In the genomic region with DNA sequence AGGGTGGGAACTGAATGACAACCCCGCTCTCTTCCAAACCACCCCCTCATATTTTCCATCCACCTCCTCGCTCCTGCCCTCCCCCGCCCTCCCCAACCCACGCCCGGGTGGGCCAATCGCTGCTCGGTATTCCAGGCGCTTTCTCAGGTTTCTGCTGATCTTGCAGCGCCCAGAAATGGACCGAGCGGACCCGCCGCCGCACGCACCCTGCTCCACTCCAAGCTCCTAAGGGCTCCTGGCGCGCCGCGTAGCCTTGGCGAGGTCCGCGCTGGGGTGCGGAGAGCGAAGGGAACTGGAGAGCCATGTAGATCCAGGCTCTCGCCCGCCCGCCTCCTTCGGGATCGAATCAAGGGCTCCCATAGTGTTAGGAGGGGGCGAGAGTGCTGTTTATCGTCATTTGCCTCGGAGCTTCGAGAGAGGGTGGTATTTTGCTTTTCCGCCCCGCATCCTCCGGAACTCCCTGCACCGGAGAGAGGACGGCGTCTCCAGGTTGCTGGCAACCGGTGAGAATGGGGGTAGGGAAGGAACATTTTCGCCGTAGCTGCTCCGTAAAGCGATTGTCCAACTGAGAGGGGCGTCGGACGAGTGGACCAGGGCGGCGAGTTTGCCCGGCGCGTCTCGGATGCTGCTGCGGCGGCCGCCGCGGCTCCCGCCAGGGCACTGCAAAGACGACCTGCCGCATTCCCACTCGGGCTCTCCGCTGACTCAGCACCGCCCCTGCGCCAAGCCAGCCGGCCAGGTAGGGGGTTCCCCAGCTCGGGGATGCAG, we compare ENCODE assay signal across 8 cellular contexts. TPM values are rescaled to one million over a fixed set of nuclear protein-coding genes. Genes with fewer than 3 reads are reported as not detected.
DNase-seq lines count a peak whose midpoint lies in the region; ATAC-seq and TF ChIP-seq lines count a peak whose summit lies in the region.

A gene (plus strand): TSS at position 172 of the 768 bp plus-strand sequence. CDS start 1,474 bp downstream, outside the sequence.

- no peak for ATAC-seq in GM21360 (IDR thresholded peaks at IDR 0.05; ENCODE audit: unreplicated experiment)
- no peak for ATAC-seq in HG03139 (IDR thresholded peaks at IDR 0.05; ENCODE audit: unreplicated experiment)

- intact Hi-C loops in uterus (cut with DNase I; ENCODE audit: low total_unique reads): no loop called here

- no peaks in the 10 kb centered on the region for H3K36me3 ChIP-seq in effector memory CD4-positive, alpha-beta T cell (ENCODE audit: control insufficient read depth, insufficient read depth, low read length)
- H3K36me3 ChIP-seq in muscle layer of duodenum (ENCODE audit: control insufficient read depth in 1 of 2, insufficient read depth in 2 of 2, low read length in 2 of 2): no peaks in the 10 kb centered on the region
- no peaks in the 10 kb centered on the region for H3K36me3 ChIP-seq in uterus

- H3K27me3 ChIP-seq in effector memory CD4-positive, alpha-beta T cell (replicated peaks; ENCODE audit: control insufficient read depth, insufficient read depth, low read length, poor library complexity, severe bottlenecking): peaks cover 31% of the 10 kb centered on the region
- peaks cover 39% of the 10 kb centered on the region for H3K27me3 ChIP-seq in muscle layer of duodenum (ENCODE audit: low read depth, low read length)
- peaks cover 7 to 26% of the 10 kb centered on the region in 2 donors for H3K27me3 ChIP-seq in uterus

- peaks cover 20% of the 10 kb centered on the region for H3K4me1 ChIP-seq in effector memory CD4-positive, alpha-beta T cell (ENCODE audit: control insufficient read depth, insufficient read depth, low read length, poor library complexity, severe bottlenecking)
- peaks cover 0 to 31% of the 10 kb centered on the region in 2 donors for H3K4me1 ChIP-seq in muscle layer of duodenum (ENCODE audit: control insufficient read depth in 1 of 2, insufficient read depth in 2 of 2, low read length in 2 of 2)
- H3K4me1 ChIP-seq in uterus: peaks cover 0 to 15% of the 10 kb centered on the region in 2 donors

- DNase-seq in GM10248 (ENCODE audit: extremely low spot score) (peak; percentile 46), NCI-H2107 treated with DMSO at 0.1 percent for 48 hours (lab: John Stamatoyannopoulos, UW; ENCODE audit: unreplicated experiment) (peak; percentile 60), uterus (peak in 1 of 2 donors; percentile 30), HuH-7.5 (ENCODE audit: low spot score) (no peak)
- DNase-seq in effector memory CD4-positive, alpha-beta T cell: no peak

- POLR2A ChIA-PET in GM10248 (lab: Yijun Ruan, JAX): no interaction called here

- no peak for TF ChIP-seq CTCF in GM10248 (IDR thresholded peaks at IDR 0.05; ENCODE audit: control extremely low read depth, extremely low read depth, low read depth, missing control alignments)
- TF ChIP-seq CTCF in uterus (IDR thresholded peaks at IDR 0.05): no peak

- CTCF ChIA-PET in GM10248 (lab: Yijun Ruan, JAX): interaction anchor here (1.0 to 12.3 kb wide), 8 partner anchors 8 to 94 kb away, joined by 3 to 119 read pairs (median 6); no protein-coding TSS in a partner anchor

- no peak within 1 kb of the TSS for H3K27ac ChIP-seq in effector memory CD4-positive, alpha-beta T cell (ENCODE audit: insufficient read depth, low read length, poor library complexity, severe bottlenecking)
- no peak within 1 kb of the TSS for H3K27ac ChIP-seq in muscle layer of duodenum (ENCODE audit: low read length)
- H3K27ac ChIP-seq in uterus: no peak within 1 kb of the TSS

- no peak for TF ChIP-seq POLR2A in uterus (IDR thresholded peaks at IDR 0.05)

- H3K9me3 ChIP-seq in effector memory CD4-positive, alpha-beta T cell (ENCODE audit: control insufficient read depth, low read length): no peaks in the 10 kb centered on the region
- H3K9me3 ChIP-seq in muscle layer of duodenum (ENCODE audit: control insufficient read depth in 1 of 2, low read length in 2 of 2): no peaks in the 10 kb centered on the region
- no peaks in the 10 kb centered on the region for H3K9me3 ChIP-seq in uterus

- H3K4me3 ChIP-seq in effector memory CD4-positive, alpha-beta T cell (ENCODE audit: insufficient read depth, low read depth, low read length, poor library complexity, severe bottlenecking): peak within 1 kb of the TSS; percentile 58
- H3K4me3 ChIP-seq in muscle layer of duodenum (ENCODE audit: low read depth in 1 of 2, low read length in 2 of 2) (peak within 1 kb of the TSS; percentile 60 to 66), uterus (peak within 1 kb of the TSS; percentile 21 to 33)

RNA-seq across cellular contexts. Expression of the gene that starts here (rescaled TPM):
- total RNA-seq in uterus: 1 to 10 TPM in 1 of 4 donors, under 1 TPM in 2, not detected in 1; under 0.01 to 2.4 (median 0.61) TPM

Comparison
In these comparisons a context has a peak if more than half of its experiments do, and no peak if none do; other contexts are left out.
1. DNase-seq: peak in GM10248 (single experiment) and NCI-H2107 treated with DMSO at 0.1 percent for 48 hours (single experiment); none in effector memory CD4-positive, alpha-beta T cell (0 of 3) and HuH-7.5 (single experiment).
2. Peak in every context shown above with its lines, with median percentiles within 50 percentile points of each other: H3K4me3 ChIP-seq.